ENCODE assay signal across 18 cellular contexts in the genomic region with DNA sequence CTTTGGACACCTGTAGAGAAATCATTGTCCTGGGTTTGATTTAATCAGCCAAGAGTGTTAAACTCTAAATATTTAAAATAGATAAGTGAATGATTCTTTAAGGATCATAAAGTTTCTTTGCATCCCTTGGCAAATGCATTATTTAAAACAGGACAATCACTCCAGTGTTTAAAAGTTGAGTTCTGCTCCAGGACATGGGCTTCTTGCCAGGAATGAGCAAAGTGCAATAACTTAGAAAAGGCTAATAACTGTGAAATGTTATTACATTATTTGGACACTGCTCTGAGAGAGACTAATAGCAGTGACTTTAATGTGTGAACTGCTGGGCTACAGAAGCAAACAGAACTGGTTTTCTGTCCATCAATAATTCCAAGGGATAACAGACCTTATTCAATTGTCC.
DNase-seq lines count a peak whose midpoint lies in the region; FAIRE-seq and TF ChIP-seq lines count a peak whose summit lies in the region.
"Had no signal": no experiment of that assay in that cellular context is flagged by ENCODE, and none has a peak within 500 bp of the region (broad histone marks: within the 10 kb centered on the region; RNA-seq: fewer than 3 reads in every experiment).

No MANE protein-coding gene starts in this region.

- no peak for TF ChIP-seq CTCF in 22Rv1 (IDR thresholded peaks at IDR 0.05)

- no peaks in the 10 kb centered on the region for H3K27me3 ChIP-seq in small intestine (ENCODE audit: control insufficient read depth in 2 of 2, insufficient read depth in 2 of 2, low read length in 2 of 2)
- H3K27me3 ChIP-seq: BLaER1 had no signal

- H3K27ac ChIP-seq in 22Rv1 = 0 out of 2 replicates have a peak overlapping the region, but pooled peaks have one; percentile 5
- H3K27ac ChIP-seq in small intestine (ENCODE audit: low read depth in 1 of 2, low read length in 1 of 2) = no peak overlapping the region
- H3K27ac ChIP-seq: BLaER1, GM23248 had no signal

- FAIRE-seq in small intestine (lab: Jason Lieb, UNC) = no peak
- FAIRE-seq: GM12878, GM19239 had no signal

- no peak overlapping the region for H3K4me3 ChIP-seq in small intestine (ENCODE audit: low read depth in 1 of 2, low read length in 2 of 2)
- H3K4me3 ChIP-seq: BLaER1, GM12878, GM23248, HAP-1 had no signal

- no peaks in the 10 kb centered on the region for H3K9me3 ChIP-seq in small intestine (ENCODE audit: control insufficient read depth, low read depth)
- H3K9me3 ChIP-seq: BLaER1, HAP-1 had no signal

- DNase-seq in NCI-H1048 (lab: John Stamatoyannopoulos, UW) = peak; percentile 11
- DNase-seq in foreskin melanocyte = peak; percentile 69
- DNase-seq in small intestine = peak; percentile 58
- no peak for DNase-seq in NCI-H1436 (lab: John Stamatoyannopoulos, UW)
- DNase-seq in SHP77 treated with DMSO at 0.1 percent for 48 hours (lab: John Stamatoyannopoulos, UW) = no peak
- DNase-seq in NCI-H1092 (lab: John Stamatoyannopoulos, UW) = no peak
- DNase-seq: 8988T; CD4-positive, alpha-beta memory T cell; DMS 273 treated with DMSO at 0.1 percent for 48 hours; DMS53; DND-41; EL; GM23248 had no signal

- no peaks in the 10 kb centered on the region for H3K36me3 ChIP-seq in small intestine (ENCODE audit: control insufficient read depth in 2 of 2, insufficient read depth in 2 of 2, low read length in 2 of 2)
- H3K36me3 ChIP-seq: BLaER1, HAP-1 had no signal

- H3K4me1 ChIP-seq in small intestine (ENCODE audit: control insufficient read depth in 2 of 2, insufficient read depth in 1 of 2, low read depth in 1 of 2, low read length in 1 of 2) = peaks cover 2 to 8% of the 10 kb centered on the region in 2 donors
- H3K4me1 ChIP-seq: HAP-1 had no signal

Comparison
In these comparisons a context has a peak if more than half of its experiments do, and no peak if none do; other contexts are left out.
1. DNase-seq: peak in NCI-H1048 (single experiment), foreskin melanocyte (single experiment) and small intestine (single experiment); none in NCI-H1436 (single experiment), SHP77 treated with DMSO at 0.1 percent for 48 hours (single experiment) and NCI-H1092 (single experiment).